Comparison of ENCODE assay signal across 1 cellular context in the genomic region with DNA sequence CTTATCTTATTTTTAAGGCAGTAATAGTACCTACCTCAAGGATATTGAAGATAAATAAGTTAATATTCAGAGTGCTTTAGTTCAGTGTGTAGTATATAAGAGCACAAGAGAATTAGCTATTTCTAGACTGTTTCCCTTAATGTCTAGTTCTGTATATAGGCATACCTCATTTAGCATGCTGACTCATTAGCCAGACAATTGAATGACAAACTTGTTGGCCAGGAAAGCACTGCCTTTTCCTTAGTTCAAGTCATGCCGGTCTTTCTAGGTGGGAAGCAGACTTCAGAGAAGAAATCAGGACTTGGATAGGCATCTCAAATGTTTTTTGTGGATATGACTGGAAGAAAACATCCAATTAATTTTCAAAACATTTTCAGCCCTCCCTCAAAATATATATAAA.
TF ChIP-seq lines count a peak whose summit lies in the region.

No MANE protein-coding gene starts in this region.

TF ChIP-seq in IMR-90, 13 proteins besides CTCF, POLR2A, EP300 and RAD21 (continued from another document):
- TF ChIP-seq RCOR1 (IDR thresholded peaks at IDR 0.05; ENCODE audit: insufficient replicate concordance, low read length) (no peak), MXI1 (IDR thresholded peaks at IDR 0.05; ENCODE audit: borderline replicate concordance, low read depth, low read length) (no peak), MAZ (IDR thresholded peaks at IDR 0.05; ENCODE audit: borderline replicate concordance, low read depth, low read length) (no peak), SMC3 (IDR thresholded peaks at IDR 0.05; ENCODE audit: low read depth, low read length) (no peak), NFE2L2 (IDR thresholded peaks at IDR 0.05; ENCODE audit: low read depth, low read length) (no peak), CHD1 (IDR thresholded peaks at IDR 0.05; ENCODE audit: low read depth, low read length) (no peak), BHLHE40 (IDR thresholded peaks at IDR 0.05; ENCODE audit: low read depth, low read length) (no peak), FOS (IDR thresholded peaks at IDR 0.05; ENCODE audit: low read depth, low read length) (no peak), CEBPB (IDR thresholded peaks at IDR 0.05; ENCODE audit: low read depth, low read length) (no peak)
- TF ChIP-seq, protein P1, sequence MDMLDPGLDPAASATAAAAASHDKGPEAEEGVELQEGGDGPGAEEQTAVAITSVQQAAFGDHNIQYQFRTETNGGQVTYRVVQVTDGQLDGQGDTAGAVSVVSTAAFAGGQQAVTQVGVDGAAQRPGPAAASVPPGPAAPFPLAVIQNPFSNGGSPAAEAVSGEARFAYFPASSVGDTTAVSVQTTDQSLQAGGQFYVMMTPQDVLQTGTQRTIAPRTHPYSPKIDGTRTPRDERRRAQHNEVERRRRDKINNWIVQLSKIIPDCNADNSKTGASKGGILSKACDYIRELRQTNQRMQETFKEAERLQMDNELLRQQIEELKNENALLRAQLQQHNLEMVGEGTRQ (IDR thresholded peaks at IDR 0.05; ENCODE audit: low read depth, low read length) = no peak
